In the genomic region with DNA sequence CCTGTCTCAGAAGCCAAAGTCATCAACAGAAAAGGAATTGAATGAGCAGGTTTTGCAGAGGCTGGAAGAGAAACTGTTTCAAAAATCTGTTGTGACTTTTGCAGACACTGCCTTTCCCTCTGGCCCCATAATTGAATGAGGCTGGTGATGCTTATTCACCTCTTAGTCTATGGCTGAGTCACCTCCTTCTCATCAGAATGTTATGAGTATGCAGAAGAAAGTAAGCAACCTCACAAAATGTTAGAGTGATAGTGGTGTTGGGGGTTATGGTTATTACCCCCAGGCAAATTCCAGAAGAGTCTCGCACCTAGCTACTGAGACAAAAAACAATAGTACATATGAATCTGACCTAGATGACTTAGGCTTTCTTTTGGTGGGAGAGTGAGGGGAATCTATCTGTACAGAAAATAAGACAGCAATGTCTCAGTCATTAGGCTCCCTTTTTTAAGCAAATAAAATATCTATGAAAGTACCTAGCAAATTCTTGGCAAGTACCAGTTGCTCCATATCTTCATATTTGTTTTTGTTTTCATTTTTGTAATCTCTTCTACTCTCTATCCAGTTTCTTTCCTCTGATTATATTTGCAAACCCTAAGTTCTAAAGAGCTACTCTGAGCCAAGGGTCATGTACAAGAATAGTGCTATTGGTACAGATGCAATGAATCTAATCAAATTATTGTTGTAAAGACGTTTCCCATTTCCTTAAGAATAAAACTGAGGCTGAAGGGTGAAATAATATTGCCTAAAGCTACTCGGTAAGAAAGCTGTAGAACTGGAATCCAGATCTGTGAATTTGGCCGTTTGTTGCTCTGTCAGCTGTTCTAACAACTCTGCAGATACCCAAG, we compare ENCODE assay signal across 12 cellular contexts.
DNase-seq lines count a peak whose midpoint lies in the region; ATAC-seq and TF ChIP-seq lines count a peak whose summit lies in the region.
"Had no signal": no experiment of that assay in that cellular context is flagged by ENCODE, and none has a peak within 500 bp of the region (broad histone marks: within the 10 kb centered on the region; RNA-seq: fewer than 3 reads in every experiment).

No MANE protein-coding gene starts in this region.

- H3K4me3 ChIP-seq in BJ (ENCODE audit: low read depth, low read length) (no peak overlapping the region), MG63 (no peak overlapping the region), brain microvascular endothelial cell (ENCODE audit: low read depth, low read length) (no peak overlapping the region), mesenchymal stem cell (ENCODE audit: insufficient read depth in 1 of 2, low read depth in 1 of 2, low read length in 2 of 2) (peak overlapping the region in 1 of 2 experiments; percentile 5)
- H3K4me3 ChIP-seq: right atrium auricular region had no signal

- no peak overlapping the region for H3K4ac ChIP-seq in mesenchymal stem cell (ENCODE audit: low read depth in 1 of 2, low read length in 2 of 2)

- in situ Hi-C loops in brain microvascular endothelial cell (cut with HindIII; ENCODE audit: low pct_ligation_motif_present, low sequenced_read_pairs): no loop called here

- no peak overlapping the region for H3K4me2 ChIP-seq in mesenchymal stem cell (ENCODE audit: low read length, poor library complexity, severe bottlenecking)

- no peak overlapping the region for H4K8ac ChIP-seq in mesenchymal stem cell (ENCODE audit: low read length)

- DNase-seq in BJ (ENCODE audit: low read depth) (peak; percentile 92), MG63 (peak; percentile 51), brain microvascular endothelial cell (peak; percentile 92), mesenchymal stem cell (peak; percentile 78), NCI-H510A treated with DMSO at 0.1 percent for 48 hours (lab: John Stamatoyannopoulos, UW) (no peak)
- DNase-seq: activated effector memory CD4-positive, alpha-beta T cell treated with anti-CD3 and anti-CD28 coated beads, Interleukin-2, amount 50 U/mL, for 16 hours; hypothalamus; NCI-H146 had no signal

- no peaks in the 10 kb centered on the region for H3K36me3 ChIP-seq in BJ (ENCODE audit: control insufficient read depth, insufficient read depth, low read length)
- H3K36me3 ChIP-seq in MG63: no peaks in the 10 kb centered on the region
- no peaks in the 10 kb centered on the region for H3K36me3 ChIP-seq in brain microvascular endothelial cell (replicated peaks)
- H3K36me3 ChIP-seq in mesenchymal stem cell (ENCODE audit: control insufficient read depth in 1 of 2, insufficient read depth in 2 of 2, low read depth in 1 of 2, low read length in 2 of 2): peaks cover 0 to 12% of the 10 kb centered on the region in 2 experiments
- H3K36me3 ChIP-seq: right atrium auricular region had no signal

- H3K9ac ChIP-seq in mesenchymal stem cell (ENCODE audit: low read length): peak overlapping the region; percentile 83

- H2AFZ ChIP-seq in mesenchymal stem cell (ENCODE audit: low read depth, low read length): no peak overlapping the region

- 98% methylated on average over 3 of the region's 4 CpGs for WGBS in mesenchymal stem cell

- no peak for ATAC-seq in HG03045 (IDR thresholded peaks at IDR 0.05; ENCODE audit: unreplicated experiment)
- ATAC-seq in HG03442 (IDR thresholded peaks at IDR 0.05; ENCODE audit: unreplicated experiment): no peak
- no peak for ATAC-seq in HG03354 (IDR thresholded peaks at IDR 0.05; ENCODE audit: poor library complexity, severe bottlenecking, unreplicated experiment)

- POLR2A ChIA-PET in BJ (lab: Charles Lee): no interaction called here

- H2BK5ac ChIP-seq in mesenchymal stem cell (ENCODE audit: low read depth, low read length, poor library complexity, severe bottlenecking): peak overlapping the region; percentile 24

- H2AK5ac ChIP-seq in mesenchymal stem cell (ENCODE audit: low read length, severe bottlenecking): no peak overlapping the region

- H3K23ac ChIP-seq in mesenchymal stem cell (ENCODE audit: low read length in 2 of 2): no peak overlapping the region

- peaks cover 2% of the 10 kb centered on the region for H3K4me1 ChIP-seq in mesenchymal stem cell (ENCODE audit: control insufficient read depth, insufficient read depth, low read depth, low read length)
- H3K4me1 ChIP-seq: right atrium auricular region had no signal

- peak overlapping the region; percentile 37 for H2BK120ac ChIP-seq in mesenchymal stem cell (ENCODE audit: low read depth, low read length)

- H2BK12ac ChIP-seq in mesenchymal stem cell (ENCODE audit: low read length in 2 of 2): no peak overlapping the region

- peak overlapping the region in 1 of 2 experiments; percentile 17 for H3K18ac ChIP-seq in mesenchymal stem cell (ENCODE audit: low read depth in 1 of 2, low read length in 2 of 2)

- TF ChIP-seq CTCF in BJ (IDR thresholded peaks at IDR 0.05; ENCODE audit: insufficient read depth, low read depth, low read length): no peak
- TF ChIP-seq CTCF in brain microvascular endothelial cell (IDR thresholded peaks at IDR 0.05; ENCODE audit: low read depth, low read length, missing control alignments): no peak

- H3K14ac ChIP-seq in mesenchymal stem cell (ENCODE audit: low read length in 2 of 2): no peak overlapping the region

- H3K27me3 ChIP-seq in BJ (ENCODE audit: control insufficient read depth, insufficient read depth, low read length) (no peaks in the 10 kb centered on the region), MG63 (no peaks in the 10 kb centered on the region), brain microvascular endothelial cell (replicated peaks) (no peaks in the 10 kb centered on the region), mesenchymal stem cell (ENCODE audit: control insufficient read depth in 1 of 2, insufficient read depth in 1 of 2, low read length in 2 of 2) (no peaks in the 10 kb centered on the region)
- H3K27me3 ChIP-seq: right atrium auricular region had no signal

- H3K79me1 ChIP-seq in mesenchymal stem cell (replicated peaks; ENCODE audit: low read length, poor library complexity, severe bottlenecking): no peaks in the 10 kb centered on the region

- no peak overlapping the region for H4K91ac ChIP-seq in mesenchymal stem cell (ENCODE audit: low read length)

- H3K27ac ChIP-seq in brain microvascular endothelial cell (peak overlapping the region; percentile 95), mesenchymal stem cell (ENCODE audit: low read length, poor library complexity, severe bottlenecking) (peak overlapping the region; percentile 86)
- H3K27ac ChIP-seq: right atrium auricular region had no signal

- H3K9me3 ChIP-seq in MG63 (no peaks in the 10 kb centered on the region; the same call in 1 of the 2 replicates), mesenchymal stem cell (ENCODE audit: control insufficient read depth, low read length) (no peaks in the 10 kb centered on the region)
- H3K9me3 ChIP-seq: right atrium auricular region had no signal

- CTCF ChIA-PET in BJ (lab: Yijun Ruan, JAX): interaction anchor here (1.0 to 1.7 kb wide), 5 partner anchors 10 to 35 kb away, joined by 3 to 8 read pairs (median 6); no protein-coding TSS in a partner anchor

- no peak overlapping the region for H2BK15ac ChIP-seq in mesenchymal stem cell (ENCODE audit: low read depth, poor library complexity, severe bottlenecking)
